In the genomic region with DNA sequence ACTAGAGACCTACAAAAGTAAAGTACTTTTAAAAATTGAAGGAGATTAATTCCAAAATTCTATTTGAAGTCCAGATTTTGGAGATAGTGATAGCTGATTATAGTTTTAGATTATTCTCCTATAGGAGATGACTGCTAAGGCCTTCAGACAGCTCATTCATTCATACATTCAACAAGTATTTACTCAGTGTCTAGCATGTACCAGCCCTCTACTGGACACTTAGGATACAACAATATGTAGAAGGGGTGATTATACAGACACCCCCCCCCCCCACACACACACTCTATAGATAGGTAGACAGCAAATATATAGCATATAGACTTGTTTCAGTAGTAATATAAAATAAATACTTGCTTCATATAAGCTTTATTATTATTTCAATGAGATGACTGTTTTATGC, we compare ENCODE assay signal across 8 cellular contexts.
DNase-seq lines count a peak whose midpoint lies in the region.

No MANE protein-coding gene starts in this region.

- in situ Hi-C loops in GM23248 (cut with MboI) = loop anchor here (25.0 kb wide), 1 partner anchor 112 kb away; no protein-coding TSS in a partner anchor

- no peak overlapping the region for H3K4me2 ChIP-seq in GM23248 (ENCODE audit: unreplicated experiment)

- H3K9me2 ChIP-seq in GM23248 (ENCODE audit: insufficient read depth) = no peaks in the 10 kb centered on the region

- H3K79me2 ChIP-seq in GM23248 (ENCODE audit: insufficient read depth) = no peaks in the 10 kb centered on the region

- no peak overlapping the region for H3K9ac ChIP-seq in GM23248

- H3F3A ChIP-seq in GM23248 (ENCODE audit: insufficient read depth) = no peaks in the 10 kb centered on the region

- no peak overlapping the region for H2AFZ ChIP-seq in GM23248

- DNase-seq in NCI-H510A treated with DMSO at 0.1 percent for 48 hours (lab: John Stamatoyannopoulos, UW) = peak; percentile 0
- DNase-seq in NCI-H510A (lab: John Stamatoyannopoulos, UW) = no peak
- DNase-seq in GM23248 = peak; percentile 26
- peak; percentile 75 for DNase-seq in RKO (ENCODE audit: low spot score)
- peak; percentile 29 for DNase-seq in kidney tubule cell (ENCODE audit: low spot score)
- DNase-seq in globus pallidus (ENCODE audit: low spot score) = no peak
- no peak for DNase-seq in NCI-H1930 (lab: John Stamatoyannopoulos, UW)
- no peak for DNase-seq in stimulated activated CD4-positive, alpha-beta T cell treated with anti-CD3 and anti-CD28 coated beads, Interleukin-2, amount 100 ng/mL, for 48 hours

- no peaks in the 10 kb centered on the region for H3K27me3 ChIP-seq in GM23248 (replicated peaks; ENCODE audit: insufficient read depth)

- no peaks in the 10 kb centered on the region for H4K20me1 ChIP-seq in GM23248 (ENCODE audit: insufficient read depth)

- no peaks in the 10 kb centered on the region for H3K9me3 ChIP-seq in GM23248 (ENCODE audit: low read depth)

- H3K4me3 ChIP-seq in GM23248 = no peak overlapping the region

- H3K4me1 ChIP-seq in GM23248 (ENCODE audit: insufficient read depth) = no peaks in the 10 kb centered on the region

- no peaks in the 10 kb centered on the region for H3K36me3 ChIP-seq in GM23248 (ENCODE audit: low read depth)

- H3K27ac ChIP-seq in GM23248 = no peak overlapping the region

Comparison
In these comparisons a context has a peak if more than half of its experiments do, and no peak if none do; other contexts are left out.
1. DNase-seq: peak in NCI-H510A treated with DMSO at 0.1 percent for 48 hours (single experiment), GM23248 (single experiment), RKO (single experiment) and kidney tubule cell (single experiment); none in NCI-H510A (single experiment), globus pallidus (single experiment), NCI-H1930 (0 of 2) and stimulated activated CD4-positive, alpha-beta T cell treated with anti-CD3 and anti-CD28 coated beads, Interleukin-2, amount 100 ng/mL, for 48 hours (0 of 2).